Comparison of ENCODE assay signal across 22 cellular contexts in the genomic region with DNA sequence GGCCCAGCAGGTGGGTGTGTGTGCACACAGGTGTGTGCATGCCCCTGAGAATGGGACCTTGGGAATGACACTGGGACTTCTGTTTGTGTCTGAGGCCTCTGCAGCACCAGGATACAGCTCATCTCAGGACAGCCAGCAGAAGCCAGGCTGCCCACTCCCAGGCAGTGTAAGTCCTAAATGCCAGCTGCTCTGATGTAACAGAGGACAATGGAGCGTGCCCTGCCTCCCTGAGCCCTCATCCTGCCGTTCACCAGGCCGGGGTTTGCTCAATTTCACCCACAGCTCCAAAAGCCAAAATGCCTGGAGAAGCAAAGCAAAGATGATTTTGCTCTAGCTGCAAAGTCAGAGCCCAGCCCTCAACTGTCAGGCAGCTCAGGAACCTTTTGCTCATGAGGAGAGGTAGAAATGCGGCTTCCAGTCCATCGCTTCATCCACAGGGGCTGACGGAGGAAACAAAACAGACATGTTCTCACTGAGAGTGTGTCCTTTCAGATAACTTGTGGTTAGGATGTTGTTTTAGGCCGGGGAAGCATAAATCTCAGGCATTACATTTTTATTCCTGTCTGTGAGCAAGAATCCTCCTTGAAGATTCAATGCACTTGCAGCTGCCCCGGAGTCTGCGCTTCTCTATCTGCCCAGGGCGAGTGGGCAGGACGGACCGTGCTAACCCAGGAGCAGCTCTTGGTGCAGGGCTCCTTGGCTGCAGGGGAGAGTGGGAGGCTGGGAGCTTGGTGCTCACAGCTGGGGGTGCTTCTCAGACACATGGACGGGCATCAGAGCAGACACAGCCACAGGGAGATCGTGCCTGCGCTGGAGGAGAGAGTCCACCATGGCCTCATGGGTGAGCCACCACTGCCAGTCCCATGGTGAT.
DNase-seq lines count a peak whose midpoint lies in the region; TF ChIP-seq lines count a peak whose summit lies in the region.
"Had no signal": no experiment of that assay in that cellular context is flagged by ENCODE, and none has a peak within 500 bp of the region (broad histone marks: within the 10 kb centered on the region; RNA-seq: fewer than 3 reads in every experiment).

No MANE protein-coding gene starts in this region.

- H3K36me3 ChIP-seq in right atrium auricular region (no peaks in the 10 kb centered on the region), left ventricle myocardium inferior (no peaks in the 10 kb centered on the region), brain microvascular endothelial cell (replicated peaks) (no peaks in the 10 kb centered on the region), spleen (no peaks in the 10 kb centered on the region)
- H3K36me3 ChIP-seq: heart right ventricle had no signal

- H3K9me3 ChIP-seq in right atrium auricular region (no peaks in the 10 kb centered on the region), left ventricle myocardium inferior (replicated peaks) (no peaks in the 10 kb centered on the region), spleen (no peaks in the 10 kb centered on the region)
- H3K9me3 ChIP-seq: heart right ventricle had no signal

- H3K27me3 ChIP-seq in right atrium auricular region (no peaks in the 10 kb centered on the region), left ventricle myocardium inferior (ENCODE audit: low read depth) (no peaks in the 10 kb centered on the region), brain microvascular endothelial cell (replicated peaks) (no peaks in the 10 kb centered on the region), spleen (replicated peaks in 1 of 7) (peaks cover 0 to 3% (median 0%) of the 10 kb centered on the region in 7 donors)

- H3K4me1 ChIP-seq in right atrium auricular region: peaks cover 0 to 2% of the 10 kb centered on the region in 2 donors
- H3K4me1 ChIP-seq in left ventricle myocardium inferior: peaks cover under 1% of the 10 kb centered on the region
- peaks cover 0 to 14% (median 0%) of the 10 kb centered on the region in 6 donors for H3K4me1 ChIP-seq in spleen

- TF ChIP-seq CTCF in right atrium auricular region (IDR thresholded peaks at IDR 0.05) (no peak), left ventricle myocardium inferior (IDR thresholded peaks at IDR 0.05; ENCODE audit: borderline replicate concordance) (no peak), brain microvascular endothelial cell (IDR thresholded peaks at IDR 0.05; ENCODE audit: low read depth, low read length, missing control alignments) (no peak), spleen (IDR thresholded peaks at IDR 0.05 in 8 of 11, conservative IDR thresholded peaks at IDR 0.05 in 3 of 11) (no peak)

- no peak overlapping the region for H3K27ac ChIP-seq in right atrium auricular region
- H3K27ac ChIP-seq in left ventricle myocardium inferior (replicated peaks): no peak overlapping the region
- peak overlapping the region; percentile 56 for H3K27ac ChIP-seq in brain microvascular endothelial cell
- H3K27ac ChIP-seq in spleen: no peak overlapping the region
- H3K27ac ChIP-seq: heart right ventricle, HL-60, VCaP had no signal

- WGBS in spleen, 5 donors: 49 to 67% (median 56%) methylated on average over 11 to 15 of the region's 15 CpGs

- DNase-seq in right atrium auricular region (ENCODE audit: low spot score) (peak; percentile 52), left ventricle myocardium inferior (no peak), brain microvascular endothelial cell (peak; percentile 92), myocyte (ENCODE audit: low read depth) (peak; percentile 50), ureter (ENCODE audit: low spot score) (peak; percentile 32), spleen (no peak), NCI-H510A treated with DMSO at 0.1 percent for 48 hours (lab: John Stamatoyannopoulos, UW) (no peak), amygdala (lab: John Stamatoyannopoulos, UW) (no peak)
- DNase-seq: CD8-positive, alpha-beta memory T cell; cerebellar nuclear complex; EL; H7; heart right ventricle; immature natural killer cell; mesendoderm; MV-4-11; NCI-H2029; NCI-H526; OCI-M1; retina had no signal

- in situ Hi-C loops in brain microvascular endothelial cell (cut with HindIII; ENCODE audit: low pct_ligation_motif_present, low sequenced_read_pairs): no loop called here

- no peak overlapping the region for H3K4me3 ChIP-seq in right atrium auricular region
- H3K4me3 ChIP-seq in left ventricle myocardium inferior: no peak overlapping the region
- no peak overlapping the region for H3K4me3 ChIP-seq in brain microvascular endothelial cell (ENCODE audit: low read depth, low read length)
- H3K4me3 ChIP-seq in spleen: no peak overlapping the region
- H3K4me3 ChIP-seq: heart right ventricle had no signal

- intact Hi-C loops in left ventricle myocardium inferior (cut with micrococcal nuclease): no loop called here
- intact Hi-C loops in spleen (cut with DNase I; ENCODE audit: low total_unique reads): no loop called here

- TF ChIP-seq POLR2A in spleen (IDR thresholded peaks at IDR 0.05): no peak

Comparison
In these comparisons a context has a peak if more than half of its experiments do, and no peak if none do; other contexts are left out.
1. DNase-seq: peak in right atrium auricular region (single experiment), brain microvascular endothelial cell (single experiment), myocyte (single experiment) and ureter (single experiment); none in left ventricle myocardium inferior (single experiment), spleen (single experiment), NCI-H510A treated with DMSO at 0.1 percent for 48 hours (single experiment) and amygdala (0 of 56).